In the genomic region with DNA sequence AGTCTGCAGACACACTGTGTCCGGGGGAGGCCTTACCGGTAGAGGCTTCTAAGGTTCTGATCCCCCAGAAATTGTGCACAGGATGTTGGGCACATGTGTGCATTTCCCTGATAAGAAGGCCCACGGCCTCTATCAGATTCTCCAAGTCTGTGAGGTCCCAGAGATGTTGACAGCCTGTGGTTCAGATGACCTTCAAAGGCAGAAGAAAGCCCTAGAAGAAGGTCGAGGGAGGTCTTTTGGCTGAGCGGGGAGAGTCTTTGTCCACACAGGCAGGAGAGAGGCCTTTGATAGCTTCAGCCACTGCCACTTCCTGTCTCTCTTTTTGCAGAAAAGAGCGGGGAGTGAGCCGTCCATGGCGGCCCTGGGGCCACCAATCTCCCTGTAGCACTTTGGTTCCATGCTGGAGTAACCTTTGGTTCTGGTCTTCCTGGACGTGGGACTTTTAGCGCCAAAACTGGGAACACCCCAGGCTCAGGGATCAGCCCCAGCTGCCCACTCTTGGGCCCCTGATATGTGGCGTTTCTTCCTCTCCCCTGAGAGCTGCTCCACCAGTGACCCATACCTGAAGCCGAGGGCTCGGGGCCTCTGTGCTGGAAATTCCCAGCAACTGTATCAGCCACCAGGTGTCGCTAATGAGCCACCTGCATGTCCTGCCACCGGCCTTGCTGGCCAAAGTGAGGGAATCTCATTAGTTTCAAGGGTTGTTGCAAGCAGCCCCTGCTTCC, we compare ENCODE assay signal across 1 cellular context.
TF ChIP-seq lines count a peak whose summit lies in the region.

No MANE protein-coding gene starts in this region.

TF ChIP-seq in K562, 482 proteins besides CTCF, POLR2A, EP300 and RAD21 (continued from another document and continues in another):
- TF ChIP-seq RREB1 (CRISPR knock-in tag; IDR thresholded peaks at IDR 0.05) (no peak; the same call in none of the 2 replicates), ZBTB2 (IDR thresholded peaks at IDR 0.05) (peak; percentile 82), PHF21A (IDR thresholded peaks at IDR 0.05; ENCODE audit: borderline replicate concordance, low read depth) (no peak), BACH1 (tag; IDR thresholded peaks at IDR 0.05) (peak; percentile 61; the same call in 1 of the 2 replicates), MYBL2 (IDR thresholded peaks at IDR 0.05; ENCODE audit: low read depth) (no peak), MYBL2 (CRISPR knock-in tag; IDR thresholded peaks at IDR 0.05; ENCODE audit: borderline replicate concordance) (no peak), ARID2 (IDR thresholded peaks at IDR 0.05) (no peak), CBFA2T2 (conservative IDR thresholded peaks at IDR 0.05) (peak; percentile 88), DIDO1 (tag; IDR thresholded peaks at IDR 0.05; ENCODE audit: low read depth) (no peak), ZFP1 (CRISPR knock-in tag; IDR thresholded peaks at IDR 0.05) (no peak), CXXC5 (CRISPR knock-in tag; IDR thresholded peaks at IDR 0.05) (peak; percentile 87), ARHGAP35 (IDR thresholded peaks at IDR 0.05; ENCODE audit: partially characterized antibody) (no peak), RCOR1 (IDR thresholded peaks at IDR 0.05; ENCODE audit: borderline replicate concordance in 1 of 2, low read depth in 2 of 2, low read length in 2 of 2) (peak in 1 of 2 experiments; percentile 93; a peak in 2 of 4 replicates), HDAC1 (IDR thresholded peaks at IDR 0.05) (peak in 1 of 2 experiments; percentile 66; a peak in 1 of 4 replicates), MCM5 (IDR thresholded peaks at IDR 0.05; ENCODE audit: low read depth) (no peak), MED1 (CRISPR knock-in tag; IDR thresholded peaks at IDR 0.05; ENCODE audit: borderline replicate concordance) (no peak), ZNF121 (CRISPR knock-in tag; conservative IDR thresholded peaks at IDR 0.05) (no peak), TARDBP (IDR thresholded peaks at IDR 0.05) (peak; percentile 58; the same call in 1 of the 2 replicates), ARID3B (CRISPR knock-in tag; IDR thresholded peaks at IDR 0.05; ENCODE audit: borderline replicate concordance) (no peak), MIER1 (IDR thresholded peaks at IDR 0.05; ENCODE audit: low read depth) (no peak), RNF2 (IDR thresholded peaks at IDR 0.05) (peak; percentile 86), HMGN3 (IDR thresholded peaks at IDR 0.05; ENCODE audit: borderline replicate concordance, extremely low read depth, insufficient read length, low read depth, low read length) (no peak), CREB3 (tag; conservative IDR thresholded peaks at IDR 0.05; ENCODE audit: low read depth) (no peak), BRD9 (IDR thresholded peaks at IDR 0.05; ENCODE audit: low read depth, partially characterized antibody) (peak; percentile 51), RNF219 (CRISPR knock-in tag; IDR thresholded peaks at IDR 0.05) (no peak), ZNF445 (CRISPR knock-in tag; IDR thresholded peaks at IDR 0.05; ENCODE audit: low read depth) (no peak), HDGF (IDR thresholded peaks at IDR 0.05) (no peak), IFI16 (CRISPR knock-in tag; IDR thresholded peaks at IDR 0.05) (peak; percentile 38; the same call in 1 of the 2 replicates), GATAD2B (IDR thresholded peaks at IDR 0.05; ENCODE audit: borderline replicate concordance) (no peak; the same call in 1 of the 2 replicates), ZNF253 (CRISPR knock-in tag; conservative IDR thresholded peaks at IDR 0.05) (no peak), NR3C1 (CRISPR knock-in tag; IDR thresholded peaks at IDR 0.05) (no peak), GTF2E2 (tag; IDR thresholded peaks at IDR 0.05) (no peak), CBX8 (IDR thresholded peaks at IDR 0.05; ENCODE audit: borderline replicate concordance, extremely low read depth, low read depth, low read length, poor library complexity, severe bottlenecking) (no peak), ZNF780A (CRISPR knock-in tag; IDR thresholded peaks at IDR 0.05) (no peak), ZFP36 (IDR thresholded peaks at IDR 0.05; ENCODE audit: low read depth, low read length, partially characterized antibody) (no peak), NR0B1 (IDR thresholded peaks at IDR 0.05; ENCODE audit: partially characterized antibody) (no peak), MYNN (IDR thresholded peaks at IDR 0.05) (peak; percentile 80), MYNN (CRISPR knock-in tag; IDR thresholded peaks at IDR 0.05) (no peak), ZNF165 (CRISPR knock-in tag; IDR thresholded peaks at IDR 0.05; ENCODE audit: borderline replicate concordance) (no peak; the same call in 1 of the 2 replicates)
- TF ChIP-seq, protein P1, sequence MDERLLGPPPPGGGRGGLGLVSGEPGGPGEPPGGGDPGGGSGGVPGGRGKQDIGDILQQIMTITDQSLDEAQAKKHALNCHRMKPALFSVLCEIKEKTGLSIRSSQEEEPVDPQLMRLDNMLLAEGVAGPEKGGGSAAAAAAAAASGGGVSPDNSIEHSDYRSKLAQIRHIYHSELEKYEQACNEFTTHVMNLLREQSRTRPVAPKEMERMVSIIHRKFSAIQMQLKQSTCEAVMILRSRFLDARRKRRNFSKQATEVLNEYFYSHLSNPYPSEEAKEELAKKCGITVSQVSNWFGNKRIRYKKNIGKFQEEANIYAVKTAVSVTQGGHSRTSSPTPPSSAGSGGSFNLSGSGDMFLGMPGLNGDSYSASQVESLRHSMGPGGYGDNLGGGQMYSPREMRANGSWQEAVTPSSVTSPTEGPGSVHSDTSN (CRISPR knock-in tag; IDR thresholded peaks at IDR 0.05; ENCODE audit: low read depth): no peak
- TF ChIP-seq, protein P1 (tag; conservative IDR thresholded peaks at IDR 0.05; ENCODE audit: low read depth): peak; percentile 54
- TF ChIP-seq, protein P2, sequence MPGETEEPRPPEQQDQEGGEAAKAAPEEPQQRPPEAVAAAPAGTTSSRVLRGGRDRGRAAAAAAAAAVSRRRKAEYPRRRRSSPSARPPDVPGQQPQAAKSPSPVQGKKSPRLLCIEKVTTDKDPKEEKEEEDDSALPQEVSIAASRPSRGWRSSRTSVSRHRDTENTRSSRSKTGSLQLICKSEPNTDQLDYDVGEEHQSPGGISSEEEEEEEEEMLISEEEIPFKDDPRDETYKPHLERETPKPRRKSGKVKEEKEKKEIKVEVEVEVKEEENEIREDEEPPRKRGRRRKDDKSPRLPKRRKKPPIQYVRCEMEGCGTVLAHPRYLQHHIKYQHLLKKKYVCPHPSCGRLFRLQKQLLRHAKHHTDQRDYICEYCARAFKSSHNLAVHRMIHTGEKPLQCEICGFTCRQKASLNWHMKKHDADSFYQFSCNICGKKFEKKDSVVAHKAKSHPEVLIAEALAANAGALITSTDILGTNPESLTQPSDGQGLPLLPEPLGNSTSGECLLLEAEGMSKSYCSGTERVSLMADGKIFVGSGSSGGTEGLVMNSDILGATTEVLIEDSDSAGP (CRISPR knock-in tag; IDR thresholded peaks at IDR 0.05): no peak
- TF ChIP-seq, protein P3, sequence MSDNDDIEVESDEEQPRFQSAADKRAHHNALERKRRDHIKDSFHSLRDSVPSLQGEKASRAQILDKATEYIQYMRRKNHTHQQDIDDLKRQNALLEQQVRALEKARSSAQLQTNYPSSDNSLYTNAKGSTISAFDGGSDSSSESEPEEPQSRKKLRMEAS (CRISPR knock-in tag; IDR thresholded peaks at IDR 0.05): peak; percentile 2; the same call in 1 of the 2 replicates
